In the genomic region with DNA sequence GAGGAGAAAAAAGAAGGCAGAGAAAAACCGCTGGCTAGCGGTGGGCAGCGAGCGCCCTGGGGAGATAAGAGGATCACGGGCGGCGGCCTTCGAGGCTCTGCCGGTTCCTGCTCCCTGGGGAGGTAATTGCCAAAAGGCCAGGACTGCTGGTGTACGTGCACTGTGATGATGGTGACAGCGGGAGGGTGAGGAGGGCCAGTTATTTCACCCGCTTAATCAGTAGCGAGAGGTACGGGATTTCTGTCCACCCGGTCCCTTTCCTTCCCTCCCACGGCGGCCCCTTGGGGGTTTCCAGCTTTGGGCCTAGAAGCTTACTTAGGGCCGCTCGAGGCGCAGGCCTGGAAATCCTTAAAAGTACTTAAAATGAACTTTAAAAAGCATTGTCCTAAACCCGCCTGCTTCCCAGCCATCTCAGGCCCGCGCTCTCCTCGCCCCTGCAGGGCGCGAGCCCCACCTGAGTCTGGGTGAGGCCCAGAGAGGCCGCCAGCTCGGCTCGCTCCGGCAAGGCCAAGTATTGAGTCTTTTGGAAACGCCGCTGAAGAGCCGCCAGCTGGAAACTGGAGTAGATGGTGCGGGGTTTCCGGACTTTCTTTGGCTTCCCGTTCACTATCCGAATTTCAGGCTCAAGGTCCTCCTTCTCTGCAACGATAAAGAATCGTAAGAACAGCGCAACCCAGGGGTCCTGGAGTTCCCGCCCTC, we compare ENCODE assay signal across 9 cellular contexts. TPM values are rescaled to one million over a fixed set of nuclear protein-coding genes. Genes with fewer than 3 reads are reported as not detected.
A peak's percentile ranks its signal among the peaks of the same experiment; 100 is the strongest.
DNase-seq lines count a peak whose midpoint lies in the region; ATAC-seq, FAIRE-seq and TF ChIP-seq lines count a peak whose summit lies in the region.
"Had no signal": no experiment of that assay in that cellular context is flagged by ENCODE, and none has a peak within 500 bp of the region (broad histone marks: within the 10 kb centered on the region; RNA-seq: fewer than 3 reads in every experiment).

No MANE protein-coding gene starts in this region.

- H3K4me1 ChIP-seq in ES-I3 (ENCODE audit: insufficient read depth, low read length) = peaks cover 10% of the 10 kb centered on the region; the same call in 1 of the 2 replicates

- H3K4me3 Mint-ChIP-seq in activated B cell treated with CpG ODN at 0.5 μM for 24 hours = peak overlapping the region; percentile 80

- POLR2A ChIA-PET in activated B cell treated with CpG ODN at 0.5 μM for 24 hours (lab: Charles Lee) = interaction anchor here (0.7 kb wide), 1 partner anchor 9 kb away, joined by 3 read pairs; no protein-coding TSS in a partner anchor

- H3K9ac ChIP-seq in ES-I3 (ENCODE audit: low read depth, low read length) = peak overlapping the region; percentile 55; the same call in 1 of the 2 replicates

- DNase-seq in AG08396 (ENCODE audit: low spot score) (peak; percentile 7), activated B cell treated with CpG ODN at 0.5 μM for 24 hours (no peak), GM12891 (ENCODE audit: insufficient read length, low spot score) (no peak)
- DNase-seq in effector CD8-positive, alpha-beta T cell (lab: John Stamatoyannopoulos, UW) = no peak
- DNase-seq: substantia nigra had no signal

- H3K4me1 Mint-ChIP-seq in activated B cell treated with CpG ODN at 0.5 μM for 24 hours = peaks cover 44% of the 10 kb centered on the region

- H3K36me3 Mint-ChIP-seq in activated B cell treated with CpG ODN at 0.5 μM for 24 hours (ENCODE audit: low read depth) = peaks cover 2% of the 10 kb centered on the region

- CTCF ChIA-PET in activated B cell treated with CpG ODN at 0.5 μM for 24 hours (lab: Charles Lee) = no interaction called here

- ATAC-seq in activated B cell treated with CpG ODN at 0.5 μM for 24 hours (ENCODE audit: low read depth) (no peak), GM21381 (IDR thresholded peaks at IDR 0.05; ENCODE audit: unreplicated experiment) (no peak), GM21390 (IDR thresholded peaks at IDR 0.05; ENCODE audit: unreplicated experiment) (no peak)

- H3K27me3 Mint-ChIP-seq in activated B cell treated with CpG ODN at 0.5 μM for 24 hours = peaks cover 54% of the 10 kb centered on the region

- no peak for FAIRE-seq in GM12891 (lab: Jason Lieb, UNC)

- H3K9me3 ChIP-seq in ES-I3 (ENCODE audit: control insufficient read depth, insufficient read depth, low read length) (no peaks in the 10 kb centered on the region), iPS-18c (ENCODE audit: control insufficient read depth, insufficient read depth, low read length) (no peaks in the 10 kb centered on the region)

- no peaks in the 10 kb centered on the region for H3K9me3 Mint-ChIP-seq in activated B cell treated with CpG ODN at 0.5 μM for 24 hours

- intact Hi-C loops in activated B cell treated with CpG ODN at 0.5 μM for 24 hours (cut with micrococcal nuclease) = loop anchor here (5.0 kb wide), 4 partner anchors 289 to 1284 kb away; a partner anchor contains a TSS

- H3K36me3 ChIP-seq in ES-I3 (ENCODE audit: insufficient read depth, low read length) = no peaks in the 10 kb centered on the region

- peak overlapping the region; percentile 59 for H3K27ac Mint-ChIP-seq in activated B cell treated with CpG ODN at 0.5 μM for 24 hours

- no peak for TF ChIP-seq CTCF in activated B cell treated with CpG ODN at 0.5 μM for 24 hours (IDR thresholded peaks at IDR 0.05)

- TF ChIP-seq POLR2A in GM12891 (IDR thresholded peaks at IDR 0.05; ENCODE audit: low read depth, low read length) = no peak

- H3K4me3 ChIP-seq in iPS-18c (ENCODE audit: insufficient read depth, low read depth, low read length) = peak overlapping the region; percentile 56; the same call in 1 of the 2 replicates

TF ChIP-seq in GM12891, 5 proteins besides CTCF, POLR2A, EP300 and RAD21:
- TF ChIP-seq SPI1 (IDR thresholded peaks at IDR 0.05; ENCODE audit: low read depth, low read length) = no peak
- no peak for TF ChIP-seq PAX5 (IDR thresholded peaks at IDR 0.05; ENCODE audit: insufficient read depth, low read length, severe bottlenecking)
- no peak for TF ChIP-seq POLR2AphosphoS5 (IDR thresholded peaks at IDR 0.05; ENCODE audit: low read depth, low read length)
- TF ChIP-seq TAF1 (IDR thresholded peaks at IDR 0.05; ENCODE audit: low read depth, low read length) = no peak
- no peak for TF ChIP-seq POU2F2 (IDR thresholded peaks at IDR 0.05; ENCODE audit: low read depth, low read length)

RNA-seq across cellular contexts. Expression of a gene that starts 1.5 kb away (rescaled TPM):
- total RNA-seq in activated B cell treated with CpG ODN at 0.5 μM for 24 hours = 0.16 TPM in 1 of 2 replicates, not detected in the other
- polyA plus RNA-seq in GM12891 (2012; ENCODE audit: low read depth, missing spikeins) = 0.17 TPM

RNA-seq across cellular contexts. Expression of a gene that starts 15.8 kb away (rescaled TPM):
- not detected in 2 replicates for total RNA-seq in activated B cell treated with CpG ODN at 0.5 μM for 24 hours
- polyA plus RNA-seq in GM12891 (2012; ENCODE audit: low read depth, missing spikeins) = 0.18 TPM
